ENCODE assay signal across 11 cellular contexts in genomic region chr19:42899110-42899509, GRCh38. TPM values are rescaled to one million over a fixed set of nuclear protein-coding genes. Genes with fewer than 3 reads are reported as not detected.
DNase-seq lines count a peak whose midpoint lies in the region; ATAC-seq and TF ChIP-seq lines count a peak whose summit lies in the region.
"Not testable (repeated sequence)": the region's sequence is repeated elsewhere in the genome, so short reads cannot be mapped to it uniquely, and the experiment has no call there.
"Had no signal": no experiment of that assay in that cellular context is flagged by ENCODE, and none has a peak within 500 bp of the region (broad histone marks: within the 10 kb centered on the region; RNA-seq: fewer than 3 reads in every experiment).

No MANE protein-coding gene starts in this region.

- in situ Hi-C loops in IMR-90 (cut with MboI; ENCODE audit: low sequenced_read_pairs); astrocyte of the spinal cord (cut with HindIII; ENCODE audit: low sequenced_read_pairs): not testable (repeated sequence)

- not testable (repeated sequence) for BruUV-seq in IMR-90 (replicated peaks; lab: Mats Ljungman, UMichigan)

- H3K27me3 ChIP-seq in IMR-90 (ENCODE audit: control insufficient read depth, insufficient read depth, low read length); SJSA1 (replicated peaks): not testable (repeated sequence)

- H3K36me3 ChIP-seq in IMR-90 (ENCODE audit: control insufficient read depth, insufficient read depth, low read length); SJSA1: not testable (repeated sequence)

- not testable (repeated sequence) for H2AK9ac ChIP-seq in IMR-90 (replicated peaks; ENCODE audit: low read depth, low read length, poor library complexity)

- H3K56ac ChIP-seq in IMR-90 (ENCODE audit: extremely low read depth, insufficient read depth, low read length), result not testable (repeated sequence)

- H3K18ac ChIP-seq in IMR-90 (ENCODE audit: low read depth, low read length), result not testable (repeated sequence)

- not testable (repeated sequence) for H3K23ac ChIP-seq in IMR-90 (ENCODE audit: low read depth, low read length)

- not testable (repeated sequence) for H3K4me1 ChIP-seq in IMR-90 (ENCODE audit: control insufficient read depth, insufficient read depth, low read length)
- peaks cover 19% of the 10 kb centered on the region for H3K4me1 ChIP-seq in SJSA1 (replicated peaks)

- H2BK120ac ChIP-seq in IMR-90 (ENCODE audit: low read depth, low read length), result 0 out of 2 replicates have a peak overlapping the region, but pooled peaks have one; percentile 23

- not testable (repeated sequence) for H3K4me2 ChIP-seq in IMR-90 (ENCODE audit: low read depth, low read length)

- POLR2A ChIA-PET in IMR-90 (lab: Charles Lee; ENCODE audit: unreplicated experiment), result interaction anchor here (0.7 kb wide), 1 partner anchor 221 kb away, joined by 3 read pairs; no protein-coding TSS in a partner anchor

- not testable (repeated sequence) for H2AK5ac ChIP-seq in IMR-90 (ENCODE audit: low read depth, low read length)

- not testable (repeated sequence) for TF ChIP-seq CTCF in IMR-90 (conservative IDR thresholded peaks at IDR 0.05; ENCODE audit: low read depth, low read length); astrocyte of the spinal cord (IDR thresholded peaks at IDR 0.05; ENCODE audit: low read depth, low read length); epithelial cell of esophagus (IDR thresholded peaks at IDR 0.05; ENCODE audit: insufficient read depth, low read depth, low read length, missing control alignments)

- dilution Hi-C loops in IMR-90 (cut with HindIII; ENCODE audit: low sequenced_read_pairs, unreplicated experiment), result not testable (repeated sequence)

- H3K79me1 ChIP-seq in IMR-90 (ENCODE audit: low read depth in 1 of 2, low read length in 2 of 2), result not testable (repeated sequence)

- not testable (repeated sequence) for H2BK15ac ChIP-seq in IMR-90 (ENCODE audit: low read depth, low read length)

- not testable (repeated sequence) for H4K20me1 ChIP-seq in IMR-90 (ENCODE audit: insufficient read depth, low read length)

- 0 out of 2 replicates have a peak overlapping the region, but pooled peaks have one; percentile 27 for H3K4ac ChIP-seq in IMR-90 (ENCODE audit: low read depth, low read length)

- H2AFZ ChIP-seq in IMR-90 (replicated peaks; ENCODE audit: low read length, poor library complexity), result not testable (repeated sequence)

- H4K5ac ChIP-seq in IMR-90 (ENCODE audit: low read depth, low read length), result not testable (repeated sequence)

- H3K4me3 ChIP-seq in IMR-90 (ENCODE audit: insufficient read depth, low read depth, low read length); SJSA1; astrocyte of the spinal cord (ENCODE audit: low read depth, low read length); epithelial cell of esophagus (ENCODE audit: low read length): not testable (repeated sequence)

- peak overlapping the region; percentile 82 for H2BK5ac ChIP-seq in IMR-90 (ENCODE audit: low read depth, low read length, poor library complexity, severe bottlenecking)

- TF ChIP-seq RAD21 in IMR-90 (IDR thresholded peaks at IDR 0.05; ENCODE audit: low read length), result not testable (repeated sequence)

- TF ChIP-seq POLR2A in IMR-90 (IDR thresholded peaks at IDR 0.05; ENCODE audit: low read depth, low read length), result not testable (repeated sequence)

- not testable (repeated sequence) for H3K9me1 ChIP-seq in IMR-90 (ENCODE audit: insufficient read depth, low read length)

- H4K8ac ChIP-seq in IMR-90 (ENCODE audit: low read depth in 2 of 2, low read length in 2 of 2), result not testable (repeated sequence)

- H4K91ac ChIP-seq in IMR-90 (ENCODE audit: insufficient read depth, low read depth, low read length), result not testable (repeated sequence)

- DNase-seq in EL (peak; percentile 44), IMR-90 (peak; percentile 22), SJSA1 (ENCODE audit: low read depth in 1 of 2, low spot score in 2 of 2) (peak in 1 of 2 experiments; percentile 59), astrocyte of the spinal cord (ENCODE audit: low read depth, low spot score) (peak; percentile 2), epithelial cell of esophagus (ENCODE audit: low read depth) (peak; percentile 14), kidney glomerular epithelial cell (lab: John Stamatoyannopoulos, UW) (peak; percentile 11)

- not testable (repeated sequence) for H2BK20ac ChIP-seq in IMR-90 (ENCODE audit: low read depth, low read length)

- not testable (repeated sequence) for ATAC-seq in IMR-90 (ENCODE audit: low read depth)

- CTCF ChIA-PET in IMR-90 (lab: Yijun Ruan, JAX), result not testable (repeated sequence)

- H3K27ac ChIP-seq in IMR-90 (ENCODE audit: insufficient read depth, low read length), result not testable (repeated sequence)
- peak overlapping the region; percentile 91 for H3K27ac ChIP-seq in SJSA1

- WGBS in IMR-90 (ENCODE audit: extremely low coverage in 2 of 2, insufficient read length in 1 of 2), 2 experiments, result no CpG with 5 or more reads among the region's 1 CpG

- H3K9ac ChIP-seq in IMR-90 (ENCODE audit: low read depth, low read length), result not testable (repeated sequence)

- H3K14ac ChIP-seq in IMR-90 (replicated peaks; ENCODE audit: low read depth, low read length), result not testable (repeated sequence)

- intact Hi-C loops in IMR-90 (cut with micrococcal nuclease), result not testable (repeated sequence)

- H3K9me3 ChIP-seq in IMR-90 (ENCODE audit: control insufficient read depth, insufficient read depth, low read length); SJSA1 (replicated peaks): not testable (repeated sequence)

RNA-seq across cellular contexts. Expression of gene PSG6, which starts 18.6 kb away (rescaled TPM):
- 0.18 TPM in 1 of 2 replicates, not detected in the other for total RNA-seq in IMR-90 (2012; rRNA removed)
- polyA plus RNA-seq in IMR-90 (2012; rRNA removed), result 0.07 TPM in 1 of 2 replicates, not detected in the other
- polyA plus RNA-seq in IMR-90 (2012; cell fraction: cytosol; rRNA removed), result 0.05 TPM in 1 of 2 replicates, not detected in the other
- polyA plus RNA-seq in IMR-90 (2012; cell fraction: nucleus; rRNA removed; ENCODE audit: low replicate concordance), result not detected in 2 replicates
- total RNA-seq in SJSA1 (2014; rRNA removed; shearing (Covaris generic)), result not detected in 2 replicates
- total RNA-seq: H9, LHCN-M2, Right ventricle myocardium superior, RPMI7951, SK-MEL-5 had no signal

RNA-seq across cellular contexts. Expression of gene PSG1, which starts 19.6 kb away (rescaled TPM):
- 0.90 and 1.1 TPM in 2 replicates for total RNA-seq in IMR-90 (2012; rRNA removed)
- 2.5 and 2.7 TPM in 2 replicates for polyA plus RNA-seq in IMR-90 (2012; rRNA removed)
- 1.6 and 1.9 TPM in 2 replicates for polyA plus RNA-seq in IMR-90 (2012; cell fraction: cytosol; rRNA removed)
- 0.62 and 2.6 TPM in 2 replicates for polyA plus RNA-seq in IMR-90 (2012; cell fraction: nucleus; rRNA removed; ENCODE audit: low replicate concordance)
- total RNA-seq in SJSA1 (2014; rRNA removed; shearing (Covaris generic)), result 0.05 TPM in 1 of 2 replicates, not detected in the other
- total RNA-seq: H9, Right ventricle myocardium superior, SK-MEL-5 had no signal

RNA-seq across cellular contexts. Expression of gene PSG7, which starts 37.9 kb away (rescaled TPM):
- total RNA-seq in IMR-90 (2012; rRNA removed), result under 0.01 and 0.28 TPM in 2 replicates
- polyA plus RNA-seq in IMR-90 (2012; rRNA removed), result 0.24 and 0.26 TPM in 2 replicates
- polyA plus RNA-seq in IMR-90 (2012; cell fraction: cytosol; rRNA removed), result 0.14 TPM in 2 replicates
- polyA plus RNA-seq in IMR-90 (2012; cell fraction: nucleus; rRNA removed; ENCODE audit: low replicate concordance), result 0.10 TPM in 1 of 2 replicates, not detected in the other
- total RNA-seq in SJSA1 (2014; rRNA removed; shearing (Covaris generic)), result not detected in 2 replicates
- total RNA-seq: H9, LHCN-M2, Right ventricle myocardium superior, RPMI7951, SK-MEL-5 had no signal
